18 cellular contexts compared by ENCODE assay signal in the genomic region with DNA sequence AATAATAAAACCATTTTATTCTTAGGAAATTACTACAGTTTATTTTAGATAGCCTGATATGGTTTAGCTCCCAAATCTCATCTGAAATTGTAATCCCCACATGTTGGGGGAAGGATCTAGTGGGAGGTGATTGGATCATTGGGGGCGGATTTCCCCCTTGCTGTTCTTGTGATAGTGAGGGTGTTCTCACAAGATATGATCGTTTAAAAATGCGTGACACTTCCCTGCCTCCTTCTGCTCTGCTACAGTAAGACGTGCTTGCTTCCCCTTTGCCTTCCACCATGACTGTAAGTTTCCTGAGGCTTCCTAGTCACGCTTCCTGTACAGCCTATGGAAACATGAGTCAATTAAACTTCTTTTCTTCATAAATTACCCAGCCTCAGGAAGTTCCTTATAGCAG.
A peak's percentile ranks its signal among the peaks of the same experiment; 100 is the strongest.
DNase-seq lines count a peak whose midpoint lies in the region; ATAC-seq, FAIRE-seq and TF ChIP-seq lines count a peak whose summit lies in the region.
"Had no signal": no experiment of that assay in that cellular context is flagged by ENCODE, and none has a peak within 500 bp of the region (broad histone marks: within the 10 kb centered on the region; RNA-seq: fewer than 3 reads in every experiment).

No MANE protein-coding gene starts in this region.

- H3K4me3 ChIP-seq in endodermal cell (ENCODE audit: low read length) (no peak overlapping the region), neural progenitor cell (no peak overlapping the region), HepG2 (replicated peaks in 1 of 3; ENCODE audit: insufficient read depth in 1 of 3, low read depth in 2 of 3, low read length in 3 of 3) (no peak overlapping the region)
- H3K4me3 ChIP-seq: HAP-1 had no signal

- H3K27me3 Mint-ChIP-seq in endodermal cell (ENCODE audit: insufficient read depth), result no peaks in the 10 kb centered on the region
- H3K27me3 Mint-ChIP-seq in neural progenitor cell (ENCODE audit: insufficient read depth, low read depth), result no peaks in the 10 kb centered on the region
- H3K27me3 Mint-ChIP-seq: CD4-positive, alpha-beta memory T cell had no signal

- TF ChIP-seq CTCF in endodermal cell (conservative IDR thresholded peaks at IDR 0.05) (no peak), neural progenitor cell (IDR thresholded peaks at IDR 0.05) (no peak), HepG2 (CRISPR knock-in tag; IDR thresholded peaks at IDR 0.05) (no peak)

- TF ChIP-seq RAD21 in HepG2 (CRISPR knock-in tag; IDR thresholded peaks at IDR 0.05), result no peak

- H3K4me1 ChIP-seq in endodermal cell (ENCODE audit: control insufficient read depth, insufficient read depth, low read length) (peaks cover 12% of the 10 kb centered on the region), neural progenitor cell (peaks cover 57% of the 10 kb centered on the region), HepG2 (ENCODE audit: insufficient read depth, low read length) (no peaks in the 10 kb centered on the region)
- H3K4me1 ChIP-seq: HAP-1 had no signal

- H3K4me3 Mint-ChIP-seq in endodermal cell (no peak overlapping the region), neural progenitor cell (no peak overlapping the region)
- H3K4me3 Mint-ChIP-seq: CD4-positive, alpha-beta memory T cell; HFFc6 had no signal

- intact Hi-C loops in HepG2 (cut with micrococcal nuclease; ENCODE audit: unreplicated experiment), result no loop called here

- H3K9me3 ChIP-seq in endodermal cell (ENCODE audit: control insufficient read depth, low read length) (no peaks in the 10 kb centered on the region), neural progenitor cell (ENCODE audit: low read depth) (no peaks in the 10 kb centered on the region), HepG2 (ENCODE audit: low read length) (no peaks in the 10 kb centered on the region)
- H3K9me3 ChIP-seq: HAP-1 had no signal

- no peak for TF ChIP-seq POLR2A in HepG2 (IDR thresholded peaks at IDR 0.05; ENCODE audit: insufficient read depth in 1 of 2, low read depth in 2 of 2, low read length in 2 of 2)

- CTCF ChIA-PET in HepG2 (lab: Yijun Ruan, JAX; ENCODE audit: low intra/inter-chr PET ratio, low total read pairs), result no interaction called here

- BruUV-seq in HepG2 (replicated peaks; lab: Mats Ljungman, UMichigan), result no TSS peak

- H3K27ac Mint-ChIP-seq in endodermal cell (no peak overlapping the region), neural progenitor cell (no peak overlapping the region)
- H3K27ac Mint-ChIP-seq: CD4-positive, alpha-beta memory T cell; HFFc6 had no signal

- no peak for FAIRE-seq in HepG2 (lab: Jason Lieb, UNC)
- FAIRE-seq: GM12891, GM18507 had no signal

- no peak for TF ChIP-seq EP300 in HepG2 (IDR thresholded peaks at IDR 0.05; ENCODE audit: low read depth in 2 of 2, low read length in 2 of 2)
- TF ChIP-seq EP300 in HepG2 (CRISPR knock-in tag; IDR thresholded peaks at IDR 0.05; ENCODE audit: borderline replicate concordance), result no peak

- H3K27ac ChIP-seq in endodermal cell (ENCODE audit: low read depth, low read length) (no peak overlapping the region), neural progenitor cell (no peak overlapping the region), HepG2 (ENCODE audit: extremely low read length, insufficient read depth, low read length) (no peak overlapping the region)

- H2AFZ ChIP-seq in neural progenitor cell (replicated peaks) (peak overlapping the region; percentile 53), HepG2 (ENCODE audit: low read length) (no peak overlapping the region)

- H3K27me3 ChIP-seq in endodermal cell (ENCODE audit: control insufficient read depth, insufficient read depth, low read length, poor library complexity, severe bottlenecking) (no peaks in the 10 kb centered on the region), neural progenitor cell (no peaks in the 10 kb centered on the region), HepG2 (ENCODE audit: control insufficient read depth in 1 of 2, insufficient read depth in 2 of 2, low read length in 2 of 2) (no peaks in the 10 kb centered on the region; a peak in 1 of 5 replicates)

- H3K36me3 Mint-ChIP-seq in endodermal cell (ENCODE audit: low read depth), result no peaks in the 10 kb centered on the region
- no peaks in the 10 kb centered on the region for H3K36me3 Mint-ChIP-seq in neural progenitor cell
- H3K36me3 Mint-ChIP-seq: CD4-positive, alpha-beta memory T cell had no signal

- H4K20me1 ChIP-seq in neural progenitor cell (ENCODE audit: low read depth) (no peaks in the 10 kb centered on the region), HepG2 (ENCODE audit: insufficient read depth, low read length) (no peaks in the 10 kb centered on the region)

- 48 to 57% methylated on average over 4 to 5 of the region's 5 CpGs for WGBS in endodermal cell (ENCODE audit: insufficient coverage in 1 of 2, insufficient read length in 1 of 2), 2 experiments
- WGBS in HepG2 (ENCODE audit: low lambda C conversion rate), result 0% methylated on average over 5 of the region's 5 CpGs

- H3K9ac ChIP-seq in endodermal cell (ENCODE audit: extremely low read depth, low read length, poor library complexity, severe bottlenecking) (no peak overlapping the region), neural progenitor cell (no peak overlapping the region), HepG2 (ENCODE audit: insufficient read depth, low read depth, low read length) (no peak overlapping the region)

- H3F3A ChIP-seq in neural progenitor cell (ENCODE audit: low read depth), result peaks cover 6% of the 10 kb centered on the region

- POLR2A ChIA-PET in HepG2 (lab: Yijun Ruan, JAX), result no interaction called here

- ATAC-seq in HepG2, result no peak

- in situ Hi-C loops in HepG2 (cut with HindIII; ENCODE audit: extremely low pct_ligation_motif_present, low pct_unique_long_range_greater_than_20kb), result no loop called here

- DNase-seq in OCI-M1 (lab: John Stamatoyannopoulos, UW) (peak; percentile 30), endodermal cell (peak; percentile 49), neural progenitor cell (ENCODE audit: low spot score) (no peak), SKM-1 treated with dmso at 0.1 percent for 144 hours (lab: John Stamatoyannopoulos, UW; ENCODE audit: unreplicated experiment) (no peak), HUDEP-2 (lab: John Stamatoyannopoulos, UW; ENCODE audit: unreplicated experiment in 76 of 76) (no peak), HepG2 (ENCODE audit: low spot score) (no peak)
- DNase-seq: C1 segment of cervical spinal cord; Calu3; CD4-positive, alpha-beta memory T cell; COR-L47; DMS53; DMS79 treated with DMSO at 0.1 percent for 48 hours; GF-D8; GOT3; HFFc6 had no signal

- H3K79me2 ChIP-seq in neural progenitor cell (ENCODE audit: low read depth), result no peaks in the 10 kb centered on the region
- no peaks in the 10 kb centered on the region for H3K79me2 ChIP-seq in HepG2 (ENCODE audit: insufficient read depth, low read length)

- H3K9me3 Mint-ChIP-seq in endodermal cell (no peaks in the 10 kb centered on the region), neural progenitor cell (no peaks in the 10 kb centered on the region)

- no peaks in the 10 kb centered on the region for H3K36me3 ChIP-seq in endodermal cell (ENCODE audit: control insufficient read depth, insufficient read depth, low read length)
- H3K36me3 ChIP-seq in neural progenitor cell, result no peaks in the 10 kb centered on the region
- H3K36me3 ChIP-seq in HepG2 (replicated peaks in 1 of 2; ENCODE audit: control insufficient read depth in 1 of 2, insufficient read depth in 2 of 2, low read length in 2 of 2), result no peaks in the 10 kb centered on the region
- H3K36me3 ChIP-seq: HAP-1 had no signal

- H3K4me2 ChIP-seq in neural progenitor cell (no peak overlapping the region), HepG2 (ENCODE audit: low read depth, low read length) (no peak overlapping the region)

- H3K4me1 Mint-ChIP-seq in endodermal cell (peaks cover 51% of the 10 kb centered on the region), neural progenitor cell (peaks cover 12% of the 10 kb centered on the region)
- H3K4me1 Mint-ChIP-seq: CD4-positive, alpha-beta memory T cell had no signal

TF ChIP-seq in HepG2, 621 proteins besides CTCF, POLR2A, EP300 and RAD21 (continues in another document):
- TF ChIP-seq, protein P1, sequence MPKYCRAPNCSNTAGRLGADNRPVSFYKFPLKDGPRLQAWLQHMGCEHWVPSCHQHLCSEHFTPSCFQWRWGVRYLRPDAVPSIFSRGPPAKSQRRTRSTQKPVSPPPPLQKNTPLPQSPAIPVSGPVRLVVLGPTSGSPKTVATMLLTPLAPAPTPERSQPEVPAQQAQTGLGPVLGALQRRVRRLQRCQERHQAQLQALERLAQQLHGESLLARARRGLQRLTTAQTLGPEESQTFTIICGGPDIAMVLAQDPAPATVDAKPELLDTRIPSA (CRISPR knock-in tag; IDR thresholded peaks at IDR 0.05; ENCODE audit: borderline replicate concordance), result no peak
- TF ChIP-seq GABPA (IDR thresholded peaks at IDR 0.05; ENCODE audit: low read depth, low read length) (no peak), GABPA (CRISPR knock-in tag; IDR thresholded peaks at IDR 0.05; ENCODE audit: low read depth) (no peak), KLF6 (CRISPR knock-in tag; IDR thresholded peaks at IDR 0.05) (no peak), NFKB2 (CRISPR knock-in tag; IDR thresholded peaks at IDR 0.05; ENCODE audit: borderline replicate concordance) (no peak), TSC22D2 (CRISPR knock-in tag; IDR thresholded peaks at IDR 0.05; ENCODE audit: borderline replicate concordance) (no peak), ZNF629 (CRISPR knock-in tag; conservative IDR thresholded peaks at IDR 0.05) (no peak), KLF12 (CRISPR knock-in tag; IDR thresholded peaks at IDR 0.05; ENCODE audit: borderline replicate concordance) (no peak), TBX3 (IDR thresholded peaks at IDR 0.05; ENCODE audit: borderline replicate concordance) (no peak), JUNB (CRISPR knock-in tag; IDR thresholded peaks at IDR 0.05; ENCODE audit: borderline replicate concordance) (no peak), NFIB (CRISPR knock-in tag; IDR thresholded peaks at IDR 0.05; ENCODE audit: borderline replicate concordance) (no peak), ZNF224 (CRISPR knock-in tag; IDR thresholded peaks at IDR 0.05) (no peak), MXD1 (CRISPR knock-in tag; IDR thresholded peaks at IDR 0.05) (no peak), TEAD3 (CRISPR knock-in tag; optimal IDR thresholded peaks at IDR 0.05; ENCODE audit: borderline replicate concordance) (no peak), KLF11 (CRISPR knock-in tag; IDR thresholded peaks at IDR 0.05) (no peak), MYC (CRISPR knock-in tag; IDR thresholded peaks at IDR 0.05; ENCODE audit: borderline replicate concordance) (no peak), ZNF382 (CRISPR knock-in tag; IDR thresholded peaks at IDR 0.05; ENCODE audit: borderline replicate concordance) (no peak), FOXO1 (CRISPR knock-in tag; IDR thresholded peaks at IDR 0.05) (no peak), ZNF460 (CRISPR knock-in tag; IDR thresholded peaks at IDR 0.05; ENCODE audit: borderline replicate concordance) (no peak)

Comparison
In these comparisons a context has a peak if more than half of its experiments do, and no peak if none do; other contexts are left out.
1. DNase-seq: peak in OCI-M1 (single experiment) and endodermal cell (single experiment); none in neural progenitor cell (single experiment), SKM-1 treated with dmso at 0.1 percent for 144 hours (single experiment), HUDEP-2 (0 of 76) and HepG2 (single experiment).